12 cellular contexts compared by ENCODE assay signal in the genomic region with DNA sequence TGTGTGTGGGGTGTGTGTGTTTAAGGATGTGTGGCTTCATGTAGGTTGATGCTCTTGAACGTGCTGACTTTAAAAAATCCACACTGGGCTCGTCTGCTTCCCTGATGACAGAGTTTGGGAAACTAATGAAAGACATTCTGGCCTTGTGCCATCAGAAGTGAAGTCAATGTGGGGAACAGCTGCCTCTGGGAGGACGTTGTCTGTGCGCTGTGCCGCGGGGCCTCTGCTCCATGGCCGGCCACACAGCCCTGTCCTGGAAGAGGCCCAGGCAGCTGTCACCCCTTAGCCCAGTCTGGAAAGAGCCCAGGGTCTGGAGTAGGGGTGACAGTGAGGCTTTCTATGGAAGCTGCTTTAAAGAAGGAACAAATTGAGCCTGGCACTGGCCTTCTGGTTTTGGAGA.
DNase-seq lines count a peak whose midpoint lies in the region; ATAC-seq and TF ChIP-seq lines count a peak whose summit lies in the region.
"Had no signal": no experiment of that assay in that cellular context is flagged by ENCODE, and none has a peak within 500 bp of the region (broad histone marks: within the 10 kb centered on the region; RNA-seq: fewer than 3 reads in every experiment).

No MANE protein-coding gene starts in this region.

- H3K36me3 ChIP-seq in HEK293 (ENCODE audit: control insufficient read depth in 2 of 2, insufficient read depth in 1 of 2, low read length in 2 of 2), result no peaks in the 10 kb centered on the region
- H3K36me3 ChIP-seq in skeletal muscle satellite cell (ENCODE audit: insufficient read depth, low read length), result no peaks in the 10 kb centered on the region

- TF ChIP-seq CTCF in HEK293 (tag by site-specific recombination; IDR thresholded peaks at IDR 0.05) (no peak), foreskin fibroblast (IDR thresholded peaks at IDR 0.05; ENCODE audit: low read depth, low read length) (no peak)

- H3K27me3 ChIP-seq in skeletal muscle satellite cell (ENCODE audit: control insufficient read depth, insufficient read depth, low read length), result no peaks in the 10 kb centered on the region

- H3K9ac ChIP-seq in skeletal muscle satellite cell (ENCODE audit: low read depth, low read length), result peak overlapping the region; percentile 20

- DNase-seq in SHP77 treated with DMSO at 0.1 percent for 48 hours (lab: John Stamatoyannopoulos, UW), result peak; percentile 44
- DNase-seq in foreskin fibroblast, result peak; percentile 64 to 86
- DNase-seq in activated naive CD4-positive, alpha-beta T cell treated with anti-CD3 and anti-CD28 coated beads for 36 hours, result no peak
- no peak for DNase-seq in inferior parietal cortex (ENCODE audit: extremely low spot score)
- DNase-seq in cerebellum (ENCODE audit: low spot score), result no peak
- DNase-seq: activated T-cell treated with anti-CD3 and anti-CD28 coated beads for 4 hours, kidney glomerular epithelial cell, NCI-H82 had no signal

- H3K36me3 Mint-ChIP-seq in activated naive CD4-positive, alpha-beta T cell treated with anti-CD3 and anti-CD28 coated beads for 36 hours (ENCODE audit: low read depth), result no peaks in the 10 kb centered on the region

- H3K4me1 ChIP-seq in HEK293 (ENCODE audit: control insufficient read depth, insufficient read depth, low read length) (peaks cover 6% of the 10 kb centered on the region), skeletal muscle satellite cell (ENCODE audit: control insufficient read depth, insufficient read depth, low read length) (peaks cover 23% of the 10 kb centered on the region)

- no peaks in the 10 kb centered on the region for H3K9me3 Mint-ChIP-seq in activated naive CD4-positive, alpha-beta T cell treated with anti-CD3 and anti-CD28 coated beads for 36 hours
- H3K9me3 Mint-ChIP-seq: dendritic cell treated with granulocyte-macrophage colony-stimulating factor and Interleukin-4, amounts not matched to agents 40 ng/mL and 50 ng/mL, for 4 days had no signal

- no peak overlapping the region for H3K27ac ChIP-seq in HEK293 (ENCODE audit: extremely low read depth, low read depth, low read length)

- H3K4me3 Mint-ChIP-seq in activated naive CD4-positive, alpha-beta T cell treated with anti-CD3 and anti-CD28 coated beads for 36 hours, result no peak overlapping the region
- H3K4me3 Mint-ChIP-seq: dendritic cell treated with granulocyte-macrophage colony-stimulating factor and Interleukin-4, amounts not matched to agents 40 ng/mL and 50 ng/mL, for 4 days had no signal

- CTCF ChIA-PET in HEK293 (lab: Yijun Ruan, JAX), result interaction anchor here (0.7 kb wide), 1 partner anchor 9 kb away, joined by 3 read pairs; no protein-coding TSS in a partner anchor
- CTCF ChIA-PET in activated naive CD4-positive, alpha-beta T cell treated with anti-CD3 and anti-CD28 coated beads for 36 hours (lab: Charles Lee), result interaction anchor here (0.9 kb wide), 1 partner anchor 9 kb away, joined by 3 read pairs; no protein-coding TSS in a partner anchor

- no peak overlapping the region for H3K27ac Mint-ChIP-seq in activated naive CD4-positive, alpha-beta T cell treated with anti-CD3 and anti-CD28 coated beads for 36 hours
- H3K27ac Mint-ChIP-seq: dendritic cell treated with granulocyte-macrophage colony-stimulating factor and Interleukin-4, amounts not matched to agents 40 ng/mL and 50 ng/mL, for 4 days had no signal

- ATAC-seq in GM19395 (IDR thresholded peaks at IDR 0.05; ENCODE audit: unreplicated experiment), result no peak

- H3K27me3 Mint-ChIP-seq in activated naive CD4-positive, alpha-beta T cell treated with anti-CD3 and anti-CD28 coated beads for 36 hours (ENCODE audit: low read depth), result no peaks in the 10 kb centered on the region

- intact Hi-C loops in activated naive CD4-positive, alpha-beta T cell treated with anti-CD3 and anti-CD28 coated beads for 36 hours (cut with micrococcal nuclease), result no loop called here

- H3K4me2 ChIP-seq in skeletal muscle satellite cell (ENCODE audit: low read length), result peak overlapping the region; percentile 53

- no peak overlapping the region for H3K4me3 ChIP-seq in HEK293 (ENCODE audit: low read depth, low read length)
- no peak overlapping the region for H3K4me3 ChIP-seq in foreskin fibroblast (ENCODE audit: low read depth in 1 of 2, low read length in 2 of 2)
- H3K4me3 ChIP-seq in skeletal muscle satellite cell (ENCODE audit: low read length), result no peak overlapping the region

- H3K4me1 Mint-ChIP-seq in activated naive CD4-positive, alpha-beta T cell treated with anti-CD3 and anti-CD28 coated beads for 36 hours (ENCODE audit: low read depth), result peaks cover 2% of the 10 kb centered on the region

- no peaks in the 10 kb centered on the region for H3K9me3 ChIP-seq in HEK293 (ENCODE audit: control insufficient read depth, insufficient read depth, low read depth, low read length)
- no peaks in the 10 kb centered on the region for H3K9me3 ChIP-seq in skeletal muscle satellite cell (replicated peaks; ENCODE audit: low read length)

- POLR2A ChIA-PET in HEK293 (lab: Yijun Ruan, JAX), result no interaction called here

TF ChIP-seq in HEK293, 187 proteins besides CTCF, POLR2A, EP300 and RAD21:
- TF ChIP-seq ZNF621 (tag by site-specific recombination; IDR thresholded peaks at IDR 0.05) (no peak), ZNF548 (tag by site-specific recombination; IDR thresholded peaks at IDR 0.05) (no peak), ZNF341 (tag by site-specific recombination; IDR thresholded peaks at IDR 0.05; ENCODE audit: low read depth) (peak; percentile 50; the same call in 1 of the 2 replicates), KLF16 (tag by site-specific recombination; IDR thresholded peaks at IDR 0.05) (no peak), SALL2 (tag by site-specific recombination; IDR thresholded peaks at IDR 0.05; ENCODE audit: borderline replicate concordance) (no peak)
- TF ChIP-seq, protein P1, sequence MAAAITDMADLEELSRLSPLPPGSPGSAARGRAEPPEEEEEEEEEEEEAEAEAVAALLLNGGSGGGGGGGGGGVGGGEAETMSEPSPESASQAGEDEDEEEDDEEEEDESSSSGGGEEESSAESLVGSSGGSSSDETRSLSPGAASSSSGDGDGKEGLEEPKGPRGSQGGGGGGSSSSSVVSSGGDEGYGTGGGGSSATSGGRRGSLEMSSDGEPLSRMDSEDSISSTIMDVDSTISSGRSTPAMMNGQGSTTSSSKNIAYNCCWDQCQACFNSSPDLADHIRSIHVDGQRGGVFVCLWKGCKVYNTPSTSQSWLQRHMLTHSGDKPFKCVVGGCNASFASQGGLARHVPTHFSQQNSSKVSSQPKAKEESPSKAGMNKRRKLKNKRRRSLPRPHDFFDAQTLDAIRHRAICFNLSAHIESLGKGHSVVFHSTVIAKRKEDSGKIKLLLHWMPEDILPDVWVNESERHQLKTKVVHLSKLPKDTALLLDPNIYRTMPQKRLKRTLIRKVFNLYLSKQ (tag by site-specific recombination; IDR thresholded peaks at IDR 0.05; ENCODE audit: borderline replicate concordance), result no peak
- TF ChIP-seq, protein P2, sequence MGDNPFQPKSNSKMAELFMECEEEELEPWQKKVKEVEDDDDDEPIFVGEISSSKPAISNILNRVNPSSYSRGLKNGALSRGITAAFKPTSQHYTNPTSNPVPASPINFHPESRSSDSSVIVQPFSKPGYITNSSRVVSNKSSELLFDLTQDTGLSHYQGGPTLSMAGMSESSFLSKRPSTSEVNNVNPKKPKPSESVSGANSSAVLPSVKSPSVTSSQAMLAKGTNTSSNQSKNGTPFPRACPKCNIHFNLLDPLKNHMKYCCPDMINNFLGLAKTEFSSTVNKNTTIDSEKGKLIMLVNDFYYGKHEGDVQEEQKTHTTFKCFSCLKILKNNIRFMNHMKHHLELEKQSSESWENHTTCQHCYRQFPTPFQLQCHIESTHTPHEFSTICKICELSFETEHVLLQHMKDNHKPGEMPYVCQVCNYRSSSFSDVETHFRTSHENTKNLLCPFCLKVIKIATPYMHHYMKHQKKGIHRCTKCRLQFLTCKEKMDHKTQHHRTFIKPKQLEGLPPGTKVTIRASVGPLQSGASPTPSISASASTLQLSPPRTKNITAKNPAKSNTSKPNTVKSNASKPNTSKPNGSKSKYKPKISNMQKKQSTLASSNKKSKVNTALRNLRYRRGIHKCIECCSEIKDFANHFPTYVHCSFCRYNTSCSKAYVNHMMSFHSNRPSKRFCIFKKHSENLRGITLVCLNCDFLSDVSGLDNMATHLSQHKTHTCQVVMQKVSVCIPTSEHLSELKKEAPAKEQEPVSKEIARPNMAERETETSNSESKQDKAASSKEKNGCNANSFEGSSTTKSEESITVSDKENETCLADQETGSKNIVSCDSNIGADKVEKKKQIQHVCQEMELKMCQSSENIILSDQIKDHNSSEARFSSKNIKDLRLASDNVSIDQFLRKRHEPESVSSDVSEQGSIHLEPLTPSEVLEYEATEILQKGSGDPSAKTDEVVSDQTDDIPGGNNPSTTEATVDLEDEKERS (tag by site-specific recombination; IDR thresholded peaks at IDR 0.05), result no peak

Comparison
In these comparisons a context has a peak if more than half of its experiments do, and no peak if none do; other contexts are left out.
1. DNase-seq: peak in SHP77 treated with DMSO at 0.1 percent for 48 hours (single experiment) and foreskin fibroblast (2 of 2); none in activated naive CD4-positive, alpha-beta T cell treated with anti-CD3 and anti-CD28 coated beads for 36 hours (single experiment), inferior parietal cortex (single experiment) and cerebellum (single experiment).